16 cellular contexts compared by ENCODE assay signal in the genomic region with DNA sequence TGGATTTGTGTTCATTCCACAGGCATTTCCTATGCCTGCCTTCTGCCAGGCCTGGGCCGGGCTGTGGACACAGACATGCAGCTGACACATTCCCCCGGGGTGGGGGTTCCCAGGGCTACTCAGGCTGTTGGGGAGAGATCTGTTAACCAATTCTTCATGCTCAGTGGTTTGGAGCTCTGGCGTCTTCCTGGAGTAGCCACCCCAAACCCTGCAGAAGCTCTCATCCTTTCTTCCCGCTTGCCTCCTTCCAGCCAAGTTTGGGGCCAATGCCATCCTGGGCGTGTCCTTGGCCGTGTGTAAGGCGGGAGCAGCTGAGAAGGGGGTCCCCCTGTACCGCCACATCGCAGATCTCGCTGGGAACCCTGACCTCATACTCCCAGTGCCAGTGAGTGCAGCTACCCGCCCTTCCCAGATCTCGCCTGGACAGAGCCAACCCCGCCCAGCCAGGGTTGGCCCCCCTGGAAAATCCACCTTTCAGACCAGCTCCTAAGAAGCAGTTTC. TPM values are rescaled to one million over a fixed set of nuclear protein-coding genes. Genes with fewer than 3 reads are reported as not detected.
A peak's percentile ranks its signal among the peaks of the same experiment; 100 is the strongest.
DNase-seq lines count a peak whose midpoint lies in the region; ATAC-seq and TF ChIP-seq lines count a peak whose summit lies in the region.
"Had no signal": no experiment of that assay in that cellular context is flagged by ENCODE, and none has a peak within 500 bp of the region (broad histone marks: within the 10 kb centered on the region; RNA-seq: fewer than 3 reads in every experiment).

No MANE protein-coding gene starts in this region.

- no peaks in the 10 kb centered on the region for H3K27me3 ChIP-seq in brain microvascular endothelial cell (replicated peaks)

- H3K27ac Mint-ChIP-seq in natural killer cell treated with Interleukin-12 subunit alpha and Interleukin-12 subunit beta and Interleukin-15 and Interleukin-18, amount 100 ng/mL, for 72 hours = no peak overlapping the region
- H3K27ac Mint-ChIP-seq in natural killer cell = no peak overlapping the region
- H3K27ac Mint-ChIP-seq: activated CD8-positive, alpha-beta memory T cell treated with anti-CD3 and anti-CD28 coated beads, Interleukin-2, amount 10 ng/mL, durations not matched to agents 7 days and 5 days; activated naive CD8-positive, alpha-beta T cell; stimulated activated naive CD8-positive, alpha-beta T cell treated with anti-CD3 and anti-CD28 coated beads, Interleukin-15, Interleukin-2, amounts not matched to agents 100 ng/mL and 50 ng/mL, for 24 hours had no signal

- no peaks in the 10 kb centered on the region for H3K9me3 Mint-ChIP-seq in natural killer cell treated with Interleukin-12 subunit alpha and Interleukin-12 subunit beta and Interleukin-15 and Interleukin-18, amount 100 ng/mL, for 72 hours
- no peaks in the 10 kb centered on the region for H3K9me3 Mint-ChIP-seq in natural killer cell
- H3K9me3 Mint-ChIP-seq: naive B cell; stimulated activated naive CD8-positive, alpha-beta T cell treated with anti-CD3 and anti-CD28 coated beads, Interleukin-15, Interleukin-2, amounts not matched to agents 100 ng/mL and 50 ng/mL, for 24 hours had no signal

- peak overlapping the region; percentile 13 for H3K4me3 Mint-ChIP-seq in natural killer cell treated with Interleukin-12 subunit alpha and Interleukin-12 subunit beta and Interleukin-15 and Interleukin-18, amount 100 ng/mL, for 72 hours
- H3K4me3 Mint-ChIP-seq in natural killer cell = no peak overlapping the region
- H3K4me3 Mint-ChIP-seq: activated CD8-positive, alpha-beta memory T cell treated with anti-CD3 and anti-CD28 coated beads, Interleukin-2, amount 10 ng/mL, durations not matched to agents 7 days and 5 days; activated naive CD8-positive, alpha-beta T cell; stimulated activated naive CD8-positive, alpha-beta T cell treated with anti-CD3 and anti-CD28 coated beads, Interleukin-15, Interleukin-2, amounts not matched to agents 100 ng/mL and 50 ng/mL, for 24 hours had no signal

- no peak for TF ChIP-seq CTCF in natural killer cell (IDR thresholded peaks at IDR 0.05)
- TF ChIP-seq CTCF in brain microvascular endothelial cell (IDR thresholded peaks at IDR 0.05; ENCODE audit: low read depth, low read length, missing control alignments) = no peak

- no peaks in the 10 kb centered on the region for H3K36me3 ChIP-seq in brain microvascular endothelial cell (replicated peaks)

- no peak for DNase-seq in natural killer cell treated with Interleukin-12 subunit alpha and Interleukin-12 subunit beta and Interleukin-15 and Interleukin-18, amount 100 ng/mL, for 72 hours (ENCODE audit: low spot score)
- DNase-seq in natural killer cell (no peak), brain microvascular endothelial cell (peak; percentile 60), myocyte (ENCODE audit: low read depth) (peak; percentile 97), globus pallidus (ENCODE audit: low spot score) (no peak)
- DNase-seq: activated CD8-positive, alpha-beta memory T cell treated with anti-CD3 and anti-CD28 coated beads, Interleukin-2, amount 10 ng/mL, durations not matched to agents 7 days and 5 days; GF-D8; naive B cell; NCI-H2171 treated with DMSO at 0.1 percent for 48 hours; PC-3 had no signal

- H3K27me3 Mint-ChIP-seq in natural killer cell treated with Interleukin-12 subunit alpha and Interleukin-12 subunit beta and Interleukin-15 and Interleukin-18, amount 100 ng/mL, for 72 hours = no peaks in the 10 kb centered on the region
- no peaks in the 10 kb centered on the region for H3K27me3 Mint-ChIP-seq in natural killer cell (ENCODE audit: low read depth in 2 of 2)
- H3K27me3 Mint-ChIP-seq: activated CD8-positive, alpha-beta memory T cell treated with anti-CD3 and anti-CD28 coated beads, Interleukin-2, amount 10 ng/mL, durations not matched to agents 7 days and 5 days; activated naive CD8-positive, alpha-beta T cell; naive B cell; stimulated activated naive CD8-positive, alpha-beta T cell treated with anti-CD3 and anti-CD28 coated beads, Interleukin-15, Interleukin-2, amounts not matched to agents 100 ng/mL and 50 ng/mL, for 24 hours had no signal

- H3K36me3 Mint-ChIP-seq in natural killer cell treated with Interleukin-12 subunit alpha and Interleukin-12 subunit beta and Interleukin-15 and Interleukin-18, amount 100 ng/mL, for 72 hours = no peaks in the 10 kb centered on the region
- no peaks in the 10 kb centered on the region for H3K36me3 Mint-ChIP-seq in natural killer cell
- H3K36me3 Mint-ChIP-seq: activated CD8-positive, alpha-beta memory T cell treated with anti-CD3 and anti-CD28 coated beads, Interleukin-2, amount 10 ng/mL, durations not matched to agents 7 days and 5 days; activated naive CD8-positive, alpha-beta T cell; naive B cell had no signal

- intact Hi-C loops in natural killer cell (cut with micrococcal nuclease) = no loop called here

- in situ Hi-C loops in brain microvascular endothelial cell (cut with HindIII; ENCODE audit: low pct_ligation_motif_present, low sequenced_read_pairs) = no loop called here

- peaks cover 18 to 28% of the 10 kb centered on the region in 2 donors for H3K4me1 Mint-ChIP-seq in natural killer cell treated with Interleukin-12 subunit alpha and Interleukin-12 subunit beta and Interleukin-15 and Interleukin-18, amount 100 ng/mL, for 72 hours (ENCODE audit: low read depth in 2 of 2)
- peaks cover 13 to 24% of the 10 kb centered on the region in 2 donors for H3K4me1 Mint-ChIP-seq in natural killer cell

- H3K4me3 ChIP-seq in brain microvascular endothelial cell (ENCODE audit: low read depth, low read length) = no peak overlapping the region

- peak overlapping the region; percentile 43 for H3K27ac ChIP-seq in brain microvascular endothelial cell
- H3K27ac ChIP-seq: KMS-11 had no signal

- no peak for ATAC-seq in natural killer cell treated with Interleukin-12 subunit alpha and Interleukin-12 subunit beta and Interleukin-15 and Interleukin-18, amount 100 ng/mL, for 72 hours
- ATAC-seq in natural killer cell (no peak), GM19397 (IDR thresholded peaks at IDR 0.05; ENCODE audit: unreplicated experiment) (no peak), GM18873 (IDR thresholded peaks at IDR 0.05; ENCODE audit: low FRiP score, unreplicated experiment) (no peak), HG03097 (IDR thresholded peaks at IDR 0.05; ENCODE audit: low FRiP score, unreplicated experiment) (no peak)
- ATAC-seq: activated CD8-positive, alpha-beta memory T cell treated with anti-CD3 and anti-CD28 coated beads, Interleukin-2, amount 10 ng/mL, durations not matched to agents 7 days and 5 days; PC-3 had no signal

RNA-seq across cellular contexts. Expression of gene ENO3, which starts 2.6 kb away (rescaled TPM):
- 10 to 100 TPM in 1 of 2 donors, 1 to 10 TPM in 1; 8.7 to 26.1 TPM for total RNA-seq in natural killer cell treated with Interleukin-12 subunit alpha and Interleukin-12 subunit beta and Interleukin-15 and Interleukin-18, amount 100 ng/mL, for 72 hours
- total RNA-seq in natural killer cell = 10 to 100 TPM; 26.1 to 28.4 (median 26.6) TPM
- total RNA-seq in myocyte = 833 and 1,073 TPM in 2 replicates
- 380 TPM for polyA plus RNA-seq in myocyte (2012)

RNA-seq across cellular contexts. Expression of gene PFN1, which starts 5.2 kb away (rescaled TPM):
- 1,000 to 10,000 TPM; 1,741 to 1,743 TPM for total RNA-seq in natural killer cell treated with Interleukin-12 subunit alpha and Interleukin-12 subunit beta and Interleukin-15 and Interleukin-18, amount 100 ng/mL, for 72 hours
- 1,000 to 10,000 TPM; 1,278 to 1,379 (median 1,308) TPM for total RNA-seq in natural killer cell
- 1,067 and 1,213 TPM in 2 replicates for total RNA-seq in myocyte
- 1,485 TPM for polyA plus RNA-seq in myocyte (2012)

RNA-seq across cellular contexts. Expression of gene RNF167, which starts 13.4 kb away (rescaled TPM):
- 100 to 1,000 TPM; 144 to 150 TPM for total RNA-seq in natural killer cell treated with Interleukin-12 subunit alpha and Interleukin-12 subunit beta and Interleukin-15 and Interleukin-18, amount 100 ng/mL, for 72 hours
- total RNA-seq in natural killer cell = 100 to 1,000 TPM; 149 to 189 (median 177) TPM
- 40.1 and 53.3 TPM in 2 replicates for total RNA-seq in myocyte
- polyA plus RNA-seq in myocyte (2012) = 108 TPM

RNA-seq across cellular contexts. Expression of gene SLC25A11, which starts 13.7 kb away (rescaled TPM):
- 10 to 100 TPM; 85.9 to 91.6 TPM for total RNA-seq in natural killer cell treated with Interleukin-12 subunit alpha and Interleukin-12 subunit beta and Interleukin-15 and Interleukin-18, amount 100 ng/mL, for 72 hours
- total RNA-seq in natural killer cell (10 to 100 TPM; 34.7 to 47.5 (median 42.5) TPM), myocyte (87.4 and 100 TPM in 2 replicates)
- 98.8 TPM for polyA plus RNA-seq in myocyte (2012)

RNA-seq across cellular contexts. Expression of gene SPAG7, which starts 14.1 kb away (rescaled TPM):
- total RNA-seq in natural killer cell treated with Interleukin-12 subunit alpha and Interleukin-12 subunit beta and Interleukin-15 and Interleukin-18, amount 100 ng/mL, for 72 hours = 10 to 100 TPM; 51.4 to 71.9 TPM
- total RNA-seq in natural killer cell (10 to 100 TPM; 45.7 to 60.2 (median 59.6) TPM), myocyte (114 and 133 TPM in 2 replicates)
- 104 TPM for polyA plus RNA-seq in myocyte (2012)

Comparison
In these comparisons a context has a peak if more than half of its experiments do, and no peak if none do; other contexts are left out.
1. DNase-seq: peak in brain microvascular endothelial cell (single experiment) and myocyte (single experiment); none in natural killer cell treated with Interleukin-12 subunit alpha and Interleukin-12 subunit beta and Interleukin-15 and Interleukin-18, amount 100 ng/mL, for 72 hours (single experiment), natural killer cell (single experiment) and globus pallidus (single experiment).
2. RNA of gene ENO3, which starts 2.6 kb away (total RNA-seq): 833 to 1,073 TPM in myocyte; 26.1 to 28.4 TPM in natural killer cell and 8.7 to 26.1 TPM in natural killer cell treated with Interleukin-12 subunit alpha and Interleukin-12 subunit beta and Interleukin-15 and Interleukin-18, amount 100 ng/mL, for 72 hours; every median in the first group is over 10 times any median in the second.